Comparison of ENCODE assay signal across 1 cellular context in genomic region chr20:45857836-45858250, GRCh38.
TF ChIP-seq lines count a peak whose summit lies in the region.

No MANE protein-coding gene starts in this region.

TF ChIP-seq in IMR-90, 13 proteins besides CTCF, POLR2A, EP300 and RAD21:
- no peak for TF ChIP-seq NFE2L2 (IDR thresholded peaks at IDR 0.05; ENCODE audit: low read depth, low read length)
- TF ChIP-seq CHD1 (IDR thresholded peaks at IDR 0.05; ENCODE audit: low read depth, low read length) = no peak
- no peak for TF ChIP-seq ELK1 (IDR thresholded peaks at IDR 0.05; ENCODE audit: borderline replicate concordance, low read depth, low read length)
- no peak for TF ChIP-seq MAZ (IDR thresholded peaks at IDR 0.05; ENCODE audit: borderline replicate concordance, low read depth, low read length)
- TF ChIP-seq SMC3 (IDR thresholded peaks at IDR 0.05; ENCODE audit: low read depth, low read length) = no peak
